Comparison of ENCODE assay signal across 8 cellular contexts in the genomic region with DNA sequence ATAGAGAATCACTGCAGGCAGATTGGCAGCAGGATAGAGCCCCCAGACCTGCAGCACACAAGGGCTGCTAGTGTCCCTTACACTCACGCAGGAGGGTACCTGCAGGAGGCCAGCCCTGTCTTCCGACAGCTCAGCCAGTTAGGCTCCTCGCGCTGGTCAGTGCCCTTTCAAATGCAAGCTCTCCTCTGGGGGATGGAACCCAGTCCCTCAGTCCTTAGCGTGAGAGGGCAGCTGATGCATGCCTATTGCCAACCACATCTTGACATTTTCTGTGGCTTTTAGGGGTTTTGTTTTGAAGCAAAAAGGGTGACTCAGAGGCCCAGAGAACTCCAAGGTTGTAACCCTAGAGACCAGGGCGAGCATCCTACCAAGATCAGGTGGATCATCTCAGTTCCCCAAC. TPM values are rescaled to one million over a fixed set of nuclear protein-coding genes. Genes with fewer than 3 reads are reported as not detected.
DNase-seq lines count a peak whose midpoint lies in the region; ATAC-seq and TF ChIP-seq lines count a peak whose summit lies in the region.

No MANE protein-coding gene starts in this region.

- H3K79me1 ChIP-seq in mesenchymal stem cell (replicated peaks; ENCODE audit: low read length, poor library complexity, severe bottlenecking): no peaks in the 10 kb centered on the region

- intact Hi-C loops in activated CD4-positive, alpha-beta T cell treated with anti-CD3 and anti-CD28 coated beads, Interleukin-2, amount 10 ng/mL, durations not matched to agents 24 days and 14 days (cut with micrococcal nuclease): no loop called here

- no peak overlapping the region for H2BK5ac ChIP-seq in mesenchymal stem cell (ENCODE audit: low read depth, low read length, poor library complexity, severe bottlenecking)

- 50% methylated on average over 6 of the region's 6 CpGs for WGBS in mesenchymal stem cell

- H3K4me2 ChIP-seq in mesenchymal stem cell (ENCODE audit: low read length, poor library complexity, severe bottlenecking): no peak overlapping the region

- peak; percentile 53 for ATAC-seq in GM21381 (IDR thresholded peaks at IDR 0.05; ENCODE audit: unreplicated experiment)
- ATAC-seq in HG03565 (IDR thresholded peaks at IDR 0.05; ENCODE audit: unreplicated experiment): peak; percentile 49

- no peak overlapping the region for H3K4me3 ChIP-seq in mesenchymal stem cell (ENCODE audit: insufficient read depth in 1 of 2, low read depth in 1 of 2, low read length in 2 of 2)

- H2BK120ac ChIP-seq in mesenchymal stem cell (ENCODE audit: low read depth, low read length): no peak overlapping the region

- H2BK12ac ChIP-seq in mesenchymal stem cell (ENCODE audit: low read length in 2 of 2): no peak overlapping the region

- no peak overlapping the region for H3K27ac ChIP-seq in mesenchymal stem cell (ENCODE audit: low read length, poor library complexity, severe bottlenecking)

- H3K27me3 ChIP-seq in mesenchymal stem cell (ENCODE audit: control insufficient read depth in 1 of 2, insufficient read depth in 1 of 2, low read length in 2 of 2): peaks cover 36 to 64% of the 10 kb centered on the region in 2 experiments

- DNase-seq in activated CD4-positive, alpha-beta T cell treated with anti-CD3 and anti-CD28 coated beads, Interleukin-2, amount 50 U/mL, for 48 hours: peak; percentile 15 to 42
- no peak for DNase-seq in activated CD4-positive, alpha-beta T cell treated with anti-CD3 and anti-CD28 coated beads, Interleukin-2, amount 10 ng/mL, durations not matched to agents 24 days and 14 days
- DNase-seq in mesenchymal stem cell (peak; percentile 50), glutamatergic neuron (no peak), NCI-H2227 (lab: John Stamatoyannopoulos, UW; ENCODE audit: unreplicated experiment) (no peak), HK-2 (ENCODE audit: unreplicated experiment) (no peak)

- H3K27ac Mint-ChIP-seq in activated CD4-positive, alpha-beta T cell treated with anti-CD3 and anti-CD28 coated beads, Interleukin-2, amount 10 ng/mL, durations not matched to agents 24 days and 14 days: no peak overlapping the region
- no peak overlapping the region for H3K27ac Mint-ChIP-seq in glutamatergic neuron (ENCODE audit: unreplicated experiment)

- H3K4me1 Mint-ChIP-seq in activated CD4-positive, alpha-beta T cell treated with anti-CD3 and anti-CD28 coated beads, Interleukin-2, amount 10 ng/mL, durations not matched to agents 24 days and 14 days: no peaks in the 10 kb centered on the region
- H3K4me1 Mint-ChIP-seq in glutamatergic neuron (ENCODE audit: low read depth, unreplicated experiment): peaks cover 2% of the 10 kb centered on the region

- H3K23ac ChIP-seq in mesenchymal stem cell (ENCODE audit: low read length in 2 of 2): no peak overlapping the region

- no peak overlapping the region for H2BK15ac ChIP-seq in mesenchymal stem cell (ENCODE audit: low read depth, poor library complexity, severe bottlenecking)

- H3K9me3 Mint-ChIP-seq in activated CD4-positive, alpha-beta T cell treated with anti-CD3 and anti-CD28 coated beads, Interleukin-2, amount 10 ng/mL, durations not matched to agents 24 days and 14 days: no peaks in the 10 kb centered on the region
- H3K9me3 Mint-ChIP-seq in glutamatergic neuron (ENCODE audit: unreplicated experiment): peaks cover 2% of the 10 kb centered on the region

- no peak overlapping the region for H3K4ac ChIP-seq in mesenchymal stem cell (ENCODE audit: low read depth in 1 of 2, low read length in 2 of 2)

- no peak overlapping the region for H3K14ac ChIP-seq in mesenchymal stem cell (ENCODE audit: low read length in 2 of 2)

- no peak overlapping the region for H3K4me3 Mint-ChIP-seq in activated CD4-positive, alpha-beta T cell treated with anti-CD3 and anti-CD28 coated beads, Interleukin-2, amount 10 ng/mL, durations not matched to agents 24 days and 14 days
- H3K4me3 Mint-ChIP-seq in glutamatergic neuron (ENCODE audit: unreplicated experiment): no peak overlapping the region

- H4K91ac ChIP-seq in mesenchymal stem cell (ENCODE audit: low read length): no peak overlapping the region

- no peaks in the 10 kb centered on the region for H3K9me3 ChIP-seq in mesenchymal stem cell (ENCODE audit: control insufficient read depth, low read length)

- no peak for TF ChIP-seq CTCF in glutamatergic neuron (IDR thresholded peaks at IDR 0.05; ENCODE audit: partially characterized antibody, unreplicated experiment)

- no peaks in the 10 kb centered on the region for H3K27me3 Mint-ChIP-seq in activated CD4-positive, alpha-beta T cell treated with anti-CD3 and anti-CD28 coated beads, Interleukin-2, amount 10 ng/mL, durations not matched to agents 24 days and 14 days
- H3K27me3 Mint-ChIP-seq in glutamatergic neuron (ENCODE audit: unreplicated experiment): peaks cover 8% of the 10 kb centered on the region

- no peak overlapping the region for H3K9ac ChIP-seq in mesenchymal stem cell (ENCODE audit: low read length)

- H2AK5ac ChIP-seq in mesenchymal stem cell (ENCODE audit: low read length, severe bottlenecking): no peak overlapping the region

- H2AFZ ChIP-seq in mesenchymal stem cell (ENCODE audit: low read depth, low read length): no peak overlapping the region

- no peak overlapping the region for H3K18ac ChIP-seq in mesenchymal stem cell (ENCODE audit: low read depth in 1 of 2, low read length in 2 of 2)

- H3K36me3 Mint-ChIP-seq in activated CD4-positive, alpha-beta T cell treated with anti-CD3 and anti-CD28 coated beads, Interleukin-2, amount 10 ng/mL, durations not matched to agents 24 days and 14 days (ENCODE audit: low read depth): no peaks in the 10 kb centered on the region
- no peaks in the 10 kb centered on the region for H3K36me3 Mint-ChIP-seq in glutamatergic neuron (ENCODE audit: unreplicated experiment)

- peaks cover 14% of the 10 kb centered on the region for H3K4me1 ChIP-seq in mesenchymal stem cell (ENCODE audit: control insufficient read depth, insufficient read depth, low read depth, low read length)

- no peak overlapping the region for H4K8ac ChIP-seq in mesenchymal stem cell (ENCODE audit: low read length)

- no peaks in the 10 kb centered on the region for H3K36me3 ChIP-seq in mesenchymal stem cell (ENCODE audit: control insufficient read depth in 1 of 2, insufficient read depth in 2 of 2, low read depth in 1 of 2, low read length in 2 of 2)

RNA-seq across cellular contexts. Expression of a gene that starts 40.0 kb away (rescaled TPM):
- total RNA-seq in activated CD4-positive, alpha-beta T cell treated with anti-CD3 and anti-CD28 coated beads, Interleukin-2, amount 10 ng/mL, durations not matched to agents 24 days and 14 days: 0.69 and 1.2 TPM in 2 replicates
- not detected for polyA plus RNA-seq in mesenchymal stem cell (2013, experiment 1 of 2)
- not detected for polyA plus RNA-seq in mesenchymal stem cell (2013, experiment 2 of 2)
- total RNA-seq in glutamatergic neuron (ENCODE audit: unreplicated experiment): 0.37 TPM

Comparison
In these comparisons a context has a peak if more than half of its experiments do, and no peak if none do; other contexts are left out.
1. DNase-seq: peak in activated CD4-positive, alpha-beta T cell treated with anti-CD3 and anti-CD28 coated beads, Interleukin-2, amount 50 U/mL, for 48 hours (2 of 2) and mesenchymal stem cell (single experiment); none in activated CD4-positive, alpha-beta T cell treated with anti-CD3 and anti-CD28 coated beads, Interleukin-2, amount 10 ng/mL, durations not matched to agents 24 days and 14 days (single experiment), glutamatergic neuron (single experiment), NCI-H2227 (single experiment) and HK-2 (single experiment).